37 cellular contexts compared by ENCODE assay signal in genomic region chr1:67120855-67121619, GRCh38. TPM values are rescaled to one million over a fixed set of nuclear protein-coding genes. Genes with fewer than 3 reads are reported as not detected.
"Had no signal": no experiment of that assay in that cellular context is flagged by ENCODE, and none has a peak within 500 bp of the region (broad histone marks: within the 10 kb centered on the region; RNA-seq: fewer than 3 reads in every experiment).

No MANE protein-coding gene starts in this region.

- H3K27me3 ChIP-seq: adrenal gland, body of pancreas, brain microvascular endothelial cell, breast epithelium had no signal

- H3K27ac ChIP-seq: adrenal gland, body of pancreas, brain microvascular endothelial cell, breast epithelium, VCaP had no signal

- H3K4me1 ChIP-seq: adrenal gland, breast epithelium had no signal

- H3K36me3 ChIP-seq: adrenal gland, brain microvascular endothelial cell, breast epithelium had no signal

- FAIRE-seq: astrocyte, TTC549 had no signal

- DNase-seq: activated B cell treated with CpG ODN at 0.5 μM for 24 hours; activated CD4-positive, alpha-beta memory T cell treated with anti-CD3 and anti-CD28 coated beads for 36 hours; activated CD4-positive, alpha-beta T cell treated with anti-CD3 and anti-CD28 coated beads for 4 hours; activated CD4-positive, alpha-beta T cell treated with anti-CD3 and anti-CD28 coated beads, Interleukin-2, amount 10 ng/mL, durations not matched to agents 24 days and 14 days; activated CD4-positive, alpha-beta T cell treated with anti-CD3 and anti-CD28 coated beads, Interleukin-2, amount 50 U/mL, for 1 hour; activated CD4-positive, alpha-beta T cell treated with anti-CD3 and anti-CD28 coated beads, Interleukin-2, amount 50 U/mL, for 4 hours; activated CD4-positive, CD25-positive, alpha-beta regulatory T cell treated with anti-CD3 and anti-CD28 coated beads, Interleukin-2, amount 50 U/mL, for 72 hours; activated CD8-positive, alpha-beta memory T cell treated with anti-CD3 and anti-CD28 coated beads, Interleukin-2, amount 50 U/mL, for 4 hours; activated CD8-positive, alpha-beta T cell treated with anti-CD3 and anti-CD28 coated beads for 36 hours; activated effector memory CD4-positive, alpha-beta T cell treated with anti-CD3 and anti-CD28 coated beads, Interleukin-2, amount 50 U/mL, for 16 hours; activated gamma-delta T cell treated with Interleukin-2 at 50 U/mL for 16 hours; activated naive CD4-positive, alpha-beta T cell; activated naive CD4-positive, alpha-beta T cell treated with anti-CD3 and anti-CD28 coated beads for 36 hours; activated naive CD4-positive, alpha-beta T cell treated with anti-CD3 and anti-CD28 coated beads, Interleukin-2, amount 50 U/mL, for 16 hours; activated naive CD8-positive, alpha-beta T cell treated with anti-CD3 and anti-CD28 coated beads for 36 hours; activated T-cell treated with anti-CD3 and anti-CD28 coated beads for 4 hours; activated T-cell treated with anti-CD3 and anti-CD28 coated beads, Interleukin-2, amount 50 U/mL, for 1 hour; activated T-cell treated with anti-CD3 and anti-CD28 coated beads, Interleukin-2, amount 50 U/mL, for 4 hours; activated T-cell treated with anti-CD3 and anti-CD28 coated beads, Interleukin-2, amount 50 U/mL, for 72 hours; adrenal gland; amniotic stem cell; aorta; body of pancreas; brain microvascular endothelial cell; central memory CD4-positive, alpha-beta T cell; T-helper 2 cell; T-helper 9 cell had no signal

- H3K9me3 ChIP-seq: adrenal gland, body of pancreas had no signal

- H3K4me3 ChIP-seq: adrenal gland, body of pancreas, breast epithelium had no signal

- ATAC-seq: activated CD8-positive, alpha-beta T cell treated with anti-CD3 and anti-CD28 coated beads for 36 hours; activated naive CD4-positive, alpha-beta T cell treated with anti-CD3 and anti-CD28 coated beads, Interleukin-2, amount 50 U/mL, for 72 hours; activated T-cell treated with anti-CD3 and anti-CD28 coated beads, Interleukin-2, amount 50 U/mL, for 4 hours; activated T-cell treated with anti-CD3 and anti-CD28 coated beads, Interleukin-2, amount 50 U/mL, for 72 hours; activated T-helper 17 cell treated with anti-CD3 and anti-CD28 coated beads, Interleukin-2, amount 50 U/mL, for 72 hours; body of pancreas had no signal

RNA-seq across cellular contexts. Expression of gene C1orf141, which starts 13.7 kb away (rescaled TPM):
- total RNA-seq: activated B cell treated with CpG ODN at 0.5 μM for 24 hours; activated CD4-positive, alpha-beta T cell treated with anti-CD3 and anti-CD28 coated beads, Interleukin-2, amount 10 ng/mL, durations not matched to agents 24 days and 14 days; activated CD8-positive, alpha-beta memory T cell treated with anti-CD3 and anti-CD28 coated beads for 36 hours; activated CD8-positive, alpha-beta T cell treated with anti-CD3 and anti-CD28 coated beads for 36 hours; activated naive CD8-positive, alpha-beta T cell treated with anti-CD3 and anti-CD28 coated beads for 36 hours; activated T-helper 1 cell treated with anti-CD3 and anti-CD28 coated beads, Interleukin-12 subunit alpha, Interleukin-12 subunit beta, Interleukin-2, Interleukin-4 antibody, amounts not matched to agents 30 ng/mL and 10 ng/mL and 1 ng/mL, durations not matched to agents 14 hours and 24 hours and 36 hours; adrenal gland; aorta; astrocyte; body of pancreas; breast epithelium; cardiac septum; cerebellum had no signal
- polyA plus RNA-seq: adrenal gland had no signal

RNA-seq across cellular contexts. Expression of gene IL23R, which starts 45.2 kb away (rescaled TPM):
- total RNA-seq: activated B cell treated with CpG ODN at 0.5 μM for 24 hours, astrocyte, breast epithelium, cardiac septum, cerebellum had no signal
- polyA plus RNA-seq: aorta had no signal
